Comparison of ENCODE assay signal across 8 cellular contexts in genomic region chr6:7155871-7156579, GRCh38. TPM values are rescaled to one million over a fixed set of nuclear protein-coding genes. Genes with fewer than 3 reads are reported as not detected.
DNase-seq lines count a peak whose midpoint lies in the region; ATAC-seq and TF ChIP-seq lines count a peak whose summit lies in the region.

No MANE protein-coding gene starts in this region.

- H3K4me1 Mint-ChIP-seq in activated naive CD4-positive, alpha-beta T cell treated with anti-CD3 and anti-CD28 coated beads, Interleukin-2, amount 10 ng/mL, durations not matched to agents 7 days and 5 days = peaks cover 56% of the 10 kb centered on the region

- no peaks in the 10 kb centered on the region for H3K9me3 ChIP-seq in esophagus muscularis mucosa
- H3K9me3 ChIP-seq in thyroid gland = no peaks in the 10 kb centered on the region
- H3K9me3 ChIP-seq in colonic mucosa = no peaks in the 10 kb centered on the region
- no peaks in the 10 kb centered on the region for H3K9me3 ChIP-seq in PC-3 (ENCODE audit: low read length)

- TF ChIP-seq POLR2A in esophagus muscularis mucosa (IDR thresholded peaks at IDR 0.05; ENCODE audit: low read depth) = no peak
- TF ChIP-seq POLR2A in thyroid gland (IDR thresholded peaks at IDR 0.05) = peak in 1 of 2 donors; percentile 29

- peaks cover 50 to 92% (median 71%) of the 10 kb centered on the region in 4 donors for H3K4me1 ChIP-seq in esophagus muscularis mucosa
- H3K4me1 ChIP-seq in thyroid gland = peaks cover 78 to 83% of the 10 kb centered on the region in 2 donors
- H3K4me1 ChIP-seq in colonic mucosa = peaks cover 15% of the 10 kb centered on the region
- H3K4me1 ChIP-seq in PC-3 (ENCODE audit: insufficient read depth, low read length) = peaks cover 34% of the 10 kb centered on the region

- no peaks in the 10 kb centered on the region for H3K36me3 ChIP-seq in esophagus muscularis mucosa
- no peaks in the 10 kb centered on the region for H3K36me3 ChIP-seq in thyroid gland
- no peaks in the 10 kb centered on the region for H3K36me3 ChIP-seq in colonic mucosa
- H3K36me3 ChIP-seq in PC-3 (ENCODE audit: low read depth, low read length) = peaks cover 11% of the 10 kb centered on the region; the same call in 1 of the 2 replicates

- POLR2A ChIA-PET in PC-3 (lab: Charles Lee; ENCODE audit: unreplicated experiment) = no interaction called here

- WGBS in esophagus muscularis mucosa = 42% methylated on average over 7 of the region's 7 CpGs
- WGBS in thyroid gland, 2 donors = 29 to 33% methylated on average over 7 of the region's 7 CpGs

- H3K27me3 ChIP-seq in esophagus muscularis mucosa (no peaks in the 10 kb centered on the region), thyroid gland (no peaks in the 10 kb centered on the region), colonic mucosa (no peaks in the 10 kb centered on the region), PC-3 (ENCODE audit: low read length) (no peaks in the 10 kb centered on the region)

- H3K9ac ChIP-seq in colonic mucosa (ENCODE audit: low read depth in 2 of 2, low read length in 2 of 2) (no peak overlapping the region), PC-3 (ENCODE audit: low read length) (no peak overlapping the region)

- H3F3A ChIP-seq in PC-3 (ENCODE audit: low read length, unreplicated experiment) = no peaks in the 10 kb centered on the region

- intact Hi-C loops in esophagus muscularis mucosa (cut with DNase I) = no loop called here
- intact Hi-C loops in thyroid gland (cut with DNase I) = no loop called here
- intact Hi-C loops in colonic mucosa (cut with DNase I) = no loop called here
- intact Hi-C loops in PC-3 (cut with micrococcal nuclease) = no loop called here

- BruUV-seq in PC-3 (replicated peaks; lab: Mats Ljungman, UMichigan) = no TSS peak

- peaks cover 100% of the 10 kb centered on the region for H3K79me2 ChIP-seq in PC-3 (ENCODE audit: low read length)

- no peak overlapping the region for H2AFZ ChIP-seq in PC-3 (ENCODE audit: low read length)

- ATAC-seq in HG03280 (IDR thresholded peaks at IDR 0.05; ENCODE audit: unreplicated experiment) (peak; percentile 42), PC-3 (no peak)

- TF ChIP-seq CTCF in esophagus muscularis mucosa (IDR thresholded peaks at IDR 0.05) = no peak
- TF ChIP-seq CTCF in thyroid gland (IDR thresholded peaks at IDR 0.05) = no peak
- no peak for TF ChIP-seq CTCF in colonic mucosa (IDR thresholded peaks at IDR 0.05)
- no peak for TF ChIP-seq CTCF in PC-3 (conservative IDR thresholded peaks at IDR 0.05; ENCODE audit: low read depth, low read length)

- no peaks in the 10 kb centered on the region for H3K27me3 Mint-ChIP-seq in activated naive CD4-positive, alpha-beta T cell treated with anti-CD3 and anti-CD28 coated beads, Interleukin-2, amount 10 ng/mL, durations not matched to agents 7 days and 5 days

- H3K4me3 ChIP-seq in esophagus muscularis mucosa = no peak overlapping the region
- no peak overlapping the region for H3K4me3 ChIP-seq in thyroid gland (replicated peaks in 1 of 3)
- no peak overlapping the region for H3K4me3 ChIP-seq in colonic mucosa
- H3K4me3 ChIP-seq in PC-3 (ENCODE audit: low read length) = no peak overlapping the region

- H3K9me2 ChIP-seq in PC-3 (replicated peaks; ENCODE audit: low read length) = no peaks in the 10 kb centered on the region

- H3K9me3 Mint-ChIP-seq in activated naive CD4-positive, alpha-beta T cell treated with anti-CD3 and anti-CD28 coated beads, Interleukin-2, amount 10 ng/mL, durations not matched to agents 7 days and 5 days = no peaks in the 10 kb centered on the region

- peak overlapping the region; percentile 37 to 63 (median 48) for H3K27ac ChIP-seq in esophagus muscularis mucosa (replicated peaks in 1 of 4)
- H3K27ac ChIP-seq in thyroid gland = peak overlapping the region; percentile 86 to 92 (median 90)
- no peak overlapping the region for H3K27ac ChIP-seq in colonic mucosa
- no peak overlapping the region for H3K27ac ChIP-seq in PC-3 (ENCODE audit: low read length)

- H3K4me3 Mint-ChIP-seq in activated naive CD4-positive, alpha-beta T cell treated with anti-CD3 and anti-CD28 coated beads, Interleukin-2, amount 10 ng/mL, durations not matched to agents 7 days and 5 days = peak overlapping the region; percentile 22

- H3K4me2 ChIP-seq in PC-3 (ENCODE audit: low read length) = no peak overlapping the region

- H4K20me1 ChIP-seq in PC-3 (ENCODE audit: low read length) = peaks cover 11% of the 10 kb centered on the region; the same call in 1 of the 2 replicates

- H3K36me3 Mint-ChIP-seq in activated naive CD4-positive, alpha-beta T cell treated with anti-CD3 and anti-CD28 coated beads, Interleukin-2, amount 10 ng/mL, durations not matched to agents 7 days and 5 days = peaks cover 23% of the 10 kb centered on the region

- no peak for TF ChIP-seq EP300 in esophagus muscularis mucosa (IDR thresholded peaks at IDR 0.05)

- no peak for DNase-seq in activated naive CD4-positive, alpha-beta T cell treated with anti-CD3 and anti-CD28 coated beads, Interleukin-2, amount 10 ng/mL, durations not matched to agents 7 days and 5 days
- no peak for DNase-seq in activated naive CD4-positive, alpha-beta T cell treated with Interleukin-2 at 50 U/mL for 16 hours
- DNase-seq in esophagus muscularis mucosa (ENCODE audit: extremely low spot score) (no peak), thyroid gland (peak; percentile 74 to 79), colonic mucosa (no peak), cerebellar cortex (ENCODE audit: low spot score) (no peak), PC-3 (no peak)

- CTCF ChIA-PET in activated naive CD4-positive, alpha-beta T cell treated with anti-CD3 and anti-CD28 coated beads, Interleukin-2, amount 10 ng/mL, durations not matched to agents 7 days and 5 days (lab: Charles Lee) = no interaction called here
- CTCF ChIA-PET in PC-3 (lab: Charles Lee) = no interaction called here

- peak overlapping the region; percentile 55 for H3K27ac Mint-ChIP-seq in activated naive CD4-positive, alpha-beta T cell treated with anti-CD3 and anti-CD28 coated beads, Interleukin-2, amount 10 ng/mL, durations not matched to agents 7 days and 5 days

RNA-seq across cellular contexts. Expression of gene RREB1, which starts 48.3 kb away (rescaled TPM):
- total RNA-seq in esophagus muscularis mucosa (10 to 100 TPM; 17.7 to 36.6 (median 28.8) TPM), thyroid gland (10 to 100 TPM; 48.0 to 91.3 (median 57.1) TPM), colonic mucosa (10 to 100 TPM; 79.0 to 81.3 TPM), PC-3 (2014; rRNA removed) (26.0 and 31.8 TPM in 2 replicates)

Comparison
In these comparisons a context has a peak if more than half of its experiments do, and no peak if none do; other contexts are left out.
1. DNase-seq: peak in thyroid gland (2 of 2); none in activated naive CD4-positive, alpha-beta T cell treated with anti-CD3 and anti-CD28 coated beads, Interleukin-2, amount 10 ng/mL, durations not matched to agents 7 days and 5 days (single experiment), activated naive CD4-positive, alpha-beta T cell treated with Interleukin-2 at 50 U/mL for 16 hours (single experiment), esophagus muscularis mucosa (single experiment), colonic mucosa (single experiment), cerebellar cortex (single experiment) and PC-3 (single experiment).
2. H3K27ac ChIP-seq: peak in esophagus muscularis mucosa (4 of 4) and thyroid gland (3 of 3); none in colonic mucosa (single experiment) and PC-3 (single experiment).